Comparison of ENCODE assay signal across 26 cellular contexts in genomic region chr9:109158656-109159055, GRCh38. TPM values are rescaled to one million over a fixed set of nuclear protein-coding genes. Genes with fewer than 3 reads are reported as not detected.
DNase-seq lines count a peak whose midpoint lies in the region; ATAC-seq and TF ChIP-seq lines count a peak whose summit lies in the region.
"Had no signal": no experiment of that assay in that cellular context is flagged by ENCODE, and none has a peak within 500 bp of the region (broad histone marks: within the 10 kb centered on the region; RNA-seq: fewer than 3 reads in every experiment).

No MANE protein-coding gene starts in this region.

- H3K4me3 Mint-ChIP-seq in activated naive CD4-positive, alpha-beta T cell treated with anti-CD3 and anti-CD28 coated beads, Interleukin-2, amount 50 U/mL, for 24 hours = no peak overlapping the region
- no peak overlapping the region for H3K4me3 Mint-ChIP-seq in activated naive CD4-positive, alpha-beta T cell treated with anti-CD3 and anti-CD28 coated beads for 36 hours
- H3K4me3 Mint-ChIP-seq: CD4-positive, alpha-beta T cell had no signal

- peak overlapping the region; percentile 5 for H3K27ac Mint-ChIP-seq in activated naive CD4-positive, alpha-beta T cell treated with anti-CD3 and anti-CD28 coated beads, Interleukin-2, amount 50 U/mL, for 24 hours
- H3K27ac Mint-ChIP-seq in activated naive CD4-positive, alpha-beta T cell treated with anti-CD3 and anti-CD28 coated beads for 36 hours = no peak overlapping the region
- H3K27ac Mint-ChIP-seq: CD4-positive, alpha-beta T cell had no signal

- DNase-seq in activated naive CD4-positive, alpha-beta T cell treated with anti-CD3 and anti-CD28 coated beads for 36 hours = no peak
- DNase-seq in RPMI7951 (ENCODE audit: low read depth) = peak; percentile 32
- DNase-seq in fibroblast of gingiva (ENCODE audit: low read depth) = peak; percentile 78
- DNase-seq in RKO (ENCODE audit: low spot score) = no peak
- DNase-seq in cortex of kidney (lab: John Stamatoyannopoulos, UW) = no peak
- DNase-seq in heart left ventricle = no peak
- DNase-seq in occipital lobe (lab: John Stamatoyannopoulos, UW) = no peak
- DNase-seq: AML-193; CD4-positive, alpha-beta T cell; COR-L47; Karpas-422; NCI-H1092; NCI-H1436; NCI-H187 treated with DMSO at 0.1 percent for 48 hours; NCI-H526; NCI-H82; NK-92 treated with Interleukin-12 subunit alpha and Interleukin-12 subunit beta, amount 100 ng/mL, for 24 hours; PC-3; Right ventricle myocardium superior; RPMI8226; T-helper 1 cell had no signal

- H3K27ac ChIP-seq in heart left ventricle = no peak overlapping the region
- H3K27ac ChIP-seq: BLaER1 treated with 17β-estradiol and CSF1 and Interleukin-3, amounts not matched to agents 10 nM and 100 nM; SJSA1 had no signal

- TF ChIP-seq CTCF in heart left ventricle (IDR thresholded peaks at IDR 0.05) = no peak

- H3K9me3 Mint-ChIP-seq in activated naive CD4-positive, alpha-beta T cell treated with anti-CD3 and anti-CD28 coated beads, Interleukin-2, amount 50 U/mL, for 24 hours = peaks cover 7% of the 10 kb centered on the region
- peaks cover 11% of the 10 kb centered on the region for H3K9me3 Mint-ChIP-seq in activated naive CD4-positive, alpha-beta T cell treated with anti-CD3 and anti-CD28 coated beads for 36 hours

- peaks cover 4% of the 10 kb centered on the region for H3K36me3 Mint-ChIP-seq in activated naive CD4-positive, alpha-beta T cell treated with anti-CD3 and anti-CD28 coated beads, Interleukin-2, amount 50 U/mL, for 24 hours
- no peaks in the 10 kb centered on the region for H3K36me3 Mint-ChIP-seq in activated naive CD4-positive, alpha-beta T cell treated with anti-CD3 and anti-CD28 coated beads for 36 hours (ENCODE audit: low read depth)

- H3K4me1 ChIP-seq in heart left ventricle = no peaks in the 10 kb centered on the region
- H3K4me1 ChIP-seq: SJSA1 had no signal

- intact Hi-C loops in activated naive CD4-positive, alpha-beta T cell treated with anti-CD3 and anti-CD28 coated beads for 36 hours (cut with micrococcal nuclease) = no loop called here
- intact Hi-C loops in heart left ventricle (cut with DNase I) = no loop called here

- TF ChIP-seq POLR2A in heart left ventricle (IDR thresholded peaks at IDR 0.05) = no peak

- peaks cover 0 to 4% (median 0%) of the 10 kb centered on the region in 9 donors for H3K27me3 ChIP-seq in heart left ventricle
- H3K27me3 ChIP-seq: BLaER1 treated with 17β-estradiol and CSF1 and Interleukin-3, amounts not matched to agents 10 nM and 100 nM had no signal

- H3K36me3 ChIP-seq in heart left ventricle = no peaks in the 10 kb centered on the region
- H3K36me3 ChIP-seq: BLaER1 treated with 17β-estradiol and CSF1 and Interleukin-3, amounts not matched to agents 10 nM and 100 nM; SJSA1 had no signal

- ATAC-seq in heart left ventricle = no peak
- ATAC-seq: PC-3 had no signal

- peaks cover 8% of the 10 kb centered on the region for H3K27me3 Mint-ChIP-seq in activated naive CD4-positive, alpha-beta T cell treated with anti-CD3 and anti-CD28 coated beads, Interleukin-2, amount 50 U/mL, for 24 hours
- peaks cover 7% of the 10 kb centered on the region for H3K27me3 Mint-ChIP-seq in activated naive CD4-positive, alpha-beta T cell treated with anti-CD3 and anti-CD28 coated beads for 36 hours (ENCODE audit: low read depth)

- H3K4me3 ChIP-seq in heart left ventricle = no peak overlapping the region
- H3K4me3 ChIP-seq: BLaER1 treated with 17β-estradiol and CSF1 and Interleukin-3, amounts not matched to agents 10 nM and 100 nM; SJSA1 had no signal

- CTCF ChIA-PET in activated naive CD4-positive, alpha-beta T cell treated with anti-CD3 and anti-CD28 coated beads for 36 hours (lab: Charles Lee) = interaction anchor here (0.6 to 0.9 kb wide), 2 partner anchors 8 to 266 kb away, joined by 3 to 5 read pairs; partner anchors contain the start of gene FRRS1L

- no peaks in the 10 kb centered on the region for H3K4me1 Mint-ChIP-seq in activated naive CD4-positive, alpha-beta T cell treated with anti-CD3 and anti-CD28 coated beads, Interleukin-2, amount 50 U/mL, for 24 hours
- no peaks in the 10 kb centered on the region for H3K4me1 Mint-ChIP-seq in activated naive CD4-positive, alpha-beta T cell treated with anti-CD3 and anti-CD28 coated beads for 36 hours (ENCODE audit: low read depth)

- peaks cover 0 to 5% (median 0%) of the 10 kb centered on the region in 12 donors for H3K9me3 ChIP-seq in heart left ventricle
- H3K9me3 ChIP-seq: SJSA1 had no signal

RNA-seq across cellular contexts. Expression of gene FRRS1L, which starts 8.4 kb away (rescaled TPM):
- not detected for total RNA-seq in activated naive CD4-positive, alpha-beta T cell treated with anti-CD3 and anti-CD28 coated beads for 36 hours
- not detected in 2 replicates for total RNA-seq in RPMI7951 (2014; rRNA removed; shearing (Covaris generic))
- 1 to 10 TPM in 7 of 9 donors, under 1 TPM in 2; 0.42 to 2.5 (median 1.8) TPM for total RNA-seq in heart left ventricle
- under 1 TPM; 0.04 to 0.08 TPM for polyA plus RNA-seq in heart left ventricle
- 82.2 TPM for total RNA-seq in occipital lobe
- total RNA-seq: A172; CD4-positive, alpha-beta T cell; HT-29; PC-3; SJSA1 had no signal

RNA-seq across cellular contexts. Expression of gene TMEM245, which starts 38.9 kb away (rescaled TPM):
- 10 to 100 TPM; 19.9 TPM for total RNA-seq in activated naive CD4-positive, alpha-beta T cell treated with anti-CD3 and anti-CD28 coated beads for 36 hours
- total RNA-seq in RPMI7951 (2014; rRNA removed; shearing (Covaris generic)) = 47.6 and 49.4 TPM in 2 replicates
- total RNA-seq in heart left ventricle (100 to 1,000 TPM in 5 of 9 donors, 10 to 100 TPM in 4; 84.4 to 174 (median 103) TPM), occipital lobe (85.0 TPM)
- polyA plus RNA-seq in heart left ventricle = 10 to 100 TPM; 16.7 to 79.7 TPM

Comparison
In these comparisons a context has a peak if more than half of its experiments do, and no peak if none do; other contexts are left out.
1. DNase-seq: peak in RPMI7951 (single experiment) and fibroblast of gingiva (single experiment); none in activated naive CD4-positive, alpha-beta T cell treated with anti-CD3 and anti-CD28 coated beads for 36 hours (single experiment), RKO (single experiment), cortex of kidney (single experiment), heart left ventricle (0 of 5) and occipital lobe (single experiment).
2. RNA of gene FRRS1L, which starts 8.4 kb away (total RNA-seq): 82.2 TPM in occipital lobe (single experiment); 0.42 to 2.5 TPM in heart left ventricle, not detected in activated naive CD4-positive, alpha-beta T cell treated with anti-CD3 and anti-CD28 coated beads for 36 hours and not detected in RPMI7951; every median in the first group is over 10 times any median in the second.